Comparison of ENCODE assay signal across 8 cellular contexts in the genomic region with DNA sequence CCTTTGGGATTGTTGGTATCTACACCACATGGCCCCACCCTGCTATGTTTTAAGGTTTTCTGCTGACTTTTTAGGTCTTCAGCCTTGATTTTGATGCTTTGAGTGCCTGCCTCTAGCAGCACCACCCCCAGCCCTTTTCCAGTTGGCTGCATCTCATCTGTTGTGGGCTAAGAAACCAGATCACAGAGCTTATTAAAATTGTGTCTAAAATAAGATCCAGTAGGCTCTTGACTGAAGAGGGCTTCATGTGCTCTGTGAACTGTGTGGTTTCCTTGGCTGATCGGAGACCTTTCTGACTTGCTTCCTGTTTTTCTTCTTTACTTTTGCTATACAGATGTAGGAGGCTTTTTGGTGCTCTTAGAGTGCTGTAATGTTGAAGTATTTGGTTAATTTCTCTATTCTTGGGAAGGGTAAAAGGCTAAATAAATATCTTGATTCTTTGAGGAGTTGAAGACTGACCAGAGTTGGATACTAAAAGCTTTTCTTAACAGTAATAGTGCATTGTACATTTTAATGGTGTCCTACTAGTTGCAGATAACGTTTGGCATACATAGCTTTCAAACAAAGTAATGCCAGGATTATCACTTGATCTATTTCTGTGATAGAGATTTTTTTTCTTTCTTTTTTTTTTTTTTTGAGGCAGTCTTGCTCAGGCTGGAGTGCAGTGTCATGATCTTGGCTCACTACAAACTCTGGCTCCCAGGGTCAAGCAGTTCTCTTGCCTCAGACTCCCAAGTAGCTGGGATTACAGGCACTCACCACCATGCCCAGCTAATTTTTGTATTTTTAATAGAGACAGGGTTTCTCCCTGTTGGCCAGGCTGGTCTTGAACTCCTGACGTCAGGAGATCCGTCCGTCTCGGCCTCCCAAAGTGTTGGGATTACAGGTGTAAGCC. TPM values are rescaled to one million over a fixed set of nuclear protein-coding genes. Genes with fewer than 3 reads are reported as not detected.
A peak's percentile ranks its signal among the peaks of the same experiment; 100 is the strongest.
DNase-seq lines count a peak whose midpoint lies in the region; ATAC-seq lines count a peak whose summit lies in the region.

No MANE protein-coding gene starts in this region.

- H3K36me3 Mint-ChIP-seq in activated CD4-positive, alpha-beta memory T cell treated with anti-CD3 and anti-CD28 coated beads, Interleukin-2, amount 10 ng/mL, durations not matched to agents 7 days and 5 days (ENCODE audit: low read depth), result peaks cover 60% of the 10 kb centered on the region
- peaks cover 22% of the 10 kb centered on the region for H3K36me3 Mint-ChIP-seq in stimulated activated memory B cell treated with anti-CD40 and anti-IgM and Interleukin-4, amounts not matched to agents 10 μg/mL and 1 μg/mL and 100 μg/mL, for 72 hours

- ATAC-seq in GM19328 (IDR thresholded peaks at IDR 0.05; ENCODE audit: unreplicated experiment), result peak; percentile 42
- peak; percentile 77 for ATAC-seq in stimulated activated memory B cell treated with anti-CD40 and anti-IgM and Interleukin-4, amounts not matched to agents 10 μg/mL and 1 μg/mL and 100 μg/mL, for 72 hours

- H3K9me3 Mint-ChIP-seq in activated CD4-positive, alpha-beta memory T cell treated with anti-CD3 and anti-CD28 coated beads, Interleukin-2, amount 10 ng/mL, durations not matched to agents 7 days and 5 days, result no peaks in the 10 kb centered on the region
- H3K9me3 Mint-ChIP-seq in stimulated activated memory B cell treated with anti-CD40 and anti-IgM and Interleukin-4, amounts not matched to agents 10 μg/mL and 1 μg/mL and 100 μg/mL, for 72 hours, result no peaks in the 10 kb centered on the region

- H3K27me3 Mint-ChIP-seq in activated CD4-positive, alpha-beta memory T cell treated with anti-CD3 and anti-CD28 coated beads, Interleukin-2, amount 10 ng/mL, durations not matched to agents 7 days and 5 days, result no peaks in the 10 kb centered on the region
- no peaks in the 10 kb centered on the region for H3K27me3 Mint-ChIP-seq in stimulated activated memory B cell treated with anti-CD40 and anti-IgM and Interleukin-4, amounts not matched to agents 10 μg/mL and 1 μg/mL and 100 μg/mL, for 72 hours

- POLR2A ChIA-PET in activated CD4-positive, alpha-beta memory T cell treated with anti-CD3 and anti-CD28 coated beads, Interleukin-2, amount 10 ng/mL, durations not matched to agents 7 days and 5 days (lab: Charles Lee), result interaction anchor here (0.9 to 7.6 kb wide), 15 partner anchors 11 to 271 kb away, joined by 3 to 109 read pairs (median 5); a partner anchor contains a TSS

- CTCF ChIA-PET in activated CD4-positive, alpha-beta memory T cell treated with anti-CD3 and anti-CD28 coated beads, Interleukin-2, amount 10 ng/mL, durations not matched to agents 7 days and 5 days (lab: Charles Lee), result interaction anchor here (0.7 to 6.7 kb wide), 8 partner anchors 9 to 1109 kb away, joined by 3 to 55 read pairs (median 3); no protein-coding TSS in a partner anchor

- H3K4me3 Mint-ChIP-seq in activated CD4-positive, alpha-beta memory T cell treated with anti-CD3 and anti-CD28 coated beads, Interleukin-2, amount 10 ng/mL, durations not matched to agents 7 days and 5 days, result peak overlapping the region; percentile 95
- peak overlapping the region; percentile 81 for H3K4me3 Mint-ChIP-seq in stimulated activated memory B cell treated with anti-CD40 and anti-IgM and Interleukin-4, amounts not matched to agents 10 μg/mL and 1 μg/mL and 100 μg/mL, for 72 hours

- peak overlapping the region; percentile 95 for H3K27ac Mint-ChIP-seq in activated CD4-positive, alpha-beta memory T cell treated with anti-CD3 and anti-CD28 coated beads, Interleukin-2, amount 10 ng/mL, durations not matched to agents 7 days and 5 days
- peak overlapping the region; percentile 81 for H3K27ac Mint-ChIP-seq in stimulated activated memory B cell treated with anti-CD40 and anti-IgM and Interleukin-4, amounts not matched to agents 10 μg/mL and 1 μg/mL and 100 μg/mL, for 72 hours

- H3K4me1 Mint-ChIP-seq in activated CD4-positive, alpha-beta memory T cell treated with anti-CD3 and anti-CD28 coated beads, Interleukin-2, amount 10 ng/mL, durations not matched to agents 7 days and 5 days, result peaks cover 58% of the 10 kb centered on the region
- peaks cover 74% of the 10 kb centered on the region for H3K4me1 Mint-ChIP-seq in stimulated activated memory B cell treated with anti-CD40 and anti-IgM and Interleukin-4, amounts not matched to agents 10 μg/mL and 1 μg/mL and 100 μg/mL, for 72 hours

- DNase-seq in Ammon's horn (ENCODE audit: low spot score) (peak; percentile 35), KBM-7 (peak; percentile 94), fibroblast of peridontal ligament (ENCODE audit: extremely low read depth) (peak; percentile 69), occipital lobe (lab: John Stamatoyannopoulos, UW) (no peak), COLO829 (ENCODE audit: low spot score) (no peak)
- peak; percentile 46 for DNase-seq in activated CD4-positive, alpha-beta memory T cell treated with anti-CD3 and anti-CD28 coated beads, Interleukin-2, amount 10 ng/mL, durations not matched to agents 7 days and 5 days

- in situ Hi-C loops in KBM-7 (cut with MboI; ENCODE audit: low pct_unique_long_range_greater_than_20kb, low sequenced_read_pairs), result no loop called here

RNA-seq across cellular contexts. Expression of a gene that starts 4.5 kb away (rescaled TPM):
- total RNA-seq in activated CD4-positive, alpha-beta memory T cell treated with anti-CD3 and anti-CD28 coated beads, Interleukin-2, amount 10 ng/mL, durations not matched to agents 7 days and 5 days, result 100 to 1,000 TPM; 241 to 244 TPM
- 124 TPM for total RNA-seq in occipital lobe

Comparison
In these comparisons a context has a peak if more than half of its experiments do, and no peak if none do; other contexts are left out.
1. DNase-seq: peak in Ammon's horn (single experiment), KBM-7 (single experiment), activated CD4-positive, alpha-beta memory T cell treated with anti-CD3 and anti-CD28 coated beads, Interleukin-2, amount 10 ng/mL, durations not matched to agents 7 days and 5 days (single experiment) and fibroblast of peridontal ligament (single experiment); none in occipital lobe (single experiment) and COLO829 (single experiment).